ENCODE assay signal across 39 cellular contexts in the genomic region with DNA sequence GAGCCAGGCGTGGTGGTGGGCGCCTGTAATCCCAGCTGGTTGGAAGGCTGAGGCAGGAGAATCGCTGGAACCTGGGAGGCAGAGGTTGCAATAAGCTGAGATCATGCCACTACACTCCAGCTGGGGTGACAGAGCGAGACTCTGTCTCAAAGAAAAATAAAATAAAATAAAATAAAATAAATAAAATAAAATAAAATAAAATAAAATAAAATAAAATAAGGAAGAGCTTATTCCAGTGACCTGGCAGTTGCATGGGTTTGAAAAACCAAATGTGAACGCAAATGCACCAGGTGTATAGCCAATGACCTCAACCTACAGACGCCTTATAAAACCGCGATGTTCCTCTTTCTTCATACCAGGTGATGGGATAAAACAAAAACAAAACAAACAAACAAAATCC.
"Had no signal": no experiment of that assay in that cellular context is flagged by ENCODE, and none has a peak within 500 bp of the region (broad histone marks: within the 10 kb centered on the region; RNA-seq: fewer than 3 reads in every experiment).

No MANE protein-coding gene starts in this region.

- H3K4me3 Mint-ChIP-seq: activated naive CD4-positive, alpha-beta T cell treated with anti-CD3 and anti-CD28 coated beads, Interleukin-2, amount 10 ng/mL, durations not matched to agents 7 days and 5 days; activated naive CD4-positive, alpha-beta T cell treated with anti-CD3 and anti-CD28 coated beads, Interleukin-2, amount 50 U/mL, for 24 hours; activated naive CD8-positive, alpha-beta T cell; activated naive CD8-positive, alpha-beta T cell treated with anti-CD3 and anti-CD28 coated beads for 36 hours; activated naive CD8-positive, alpha-beta T cell treated with anti-CD3 and anti-CD28 coated beads, Interleukin-2, amount 10 ng/mL, durations not matched to agents 7 days and 5 days; activated naive CD8-positive, alpha-beta T cell treated with anti-CD3 and anti-CD28 coated beads, Interleukin-2, amount 50 U/mL, for 24 hours; activated T-cell treated with anti-CD3 and anti-CD28 coated beads, Interleukin-2, amount 50 U/mL, for 24 hours; activated T-cell treated with anti-CD3 and anti-CD28 coated beads, Interleukin-2, amount 50 U/mL, for 4 hours; activated T-cell treated with anti-CD3 and anti-CD28 coated beads, Interleukin-2, amount 50 U/mL, for 72 hours; activated T-helper 1 cell treated with anti-CD3 and anti-CD28 coated beads, Interleukin-12 subunit alpha, Interleukin-12 subunit beta, Interleukin-2, Interleukin-4 antibody, amounts not matched to agents 30 ng/mL and 10 ng/mL and 1 ng/mL, durations not matched to agents 14 hours and 24 hours and 36 hours; activated T-helper 17 cell treated with anti-CD3 and anti-CD28 coated beads, Interleukin-2, amount 50 U/mL, for 72 hours; brain; central memory CD8-positive, alpha-beta T cell had no signal

- H3K27me3 ChIP-seq: adrenal gland, ascending aorta, body of pancreas, brain microvascular endothelial cell, cardiac muscle cell had no signal

- H3K27me3 Mint-ChIP-seq: activated naive CD4-positive, alpha-beta T cell treated with anti-CD3 and anti-CD28 coated beads, Interleukin-2, amount 10 ng/mL, durations not matched to agents 7 days and 5 days; activated naive CD8-positive, alpha-beta T cell; activated naive CD8-positive, alpha-beta T cell treated with anti-CD3 and anti-CD28 coated beads for 36 hours; activated naive CD8-positive, alpha-beta T cell treated with anti-CD3 and anti-CD28 coated beads, Interleukin-2, amount 10 ng/mL, durations not matched to agents 7 days and 5 days; activated naive CD8-positive, alpha-beta T cell treated with anti-CD3 and anti-CD28 coated beads, Interleukin-2, amount 50 U/mL, for 24 hours; activated T-cell treated with anti-CD3 and anti-CD28 coated beads, Interleukin-2, amount 50 U/mL, for 24 hours; activated T-helper 17 cell treated with anti-CD3 and anti-CD28 coated beads, Interleukin-2, amount 50 U/mL, for 72 hours; central memory CD8-positive, alpha-beta T cell had no signal

- H3K4me3 ChIP-seq: adrenal gland, ascending aorta, body of pancreas, cardiac muscle cell had no signal

- FAIRE-seq: astrocyte, bronchial epithelial cell had no signal

- H3K36me3 ChIP-seq: adrenal gland, ascending aorta, brain microvascular endothelial cell, cardiac muscle cell had no signal

- H3K27ac Mint-ChIP-seq: activated naive CD4-positive, alpha-beta T cell treated with anti-CD3 and anti-CD28 coated beads, Interleukin-2, amount 10 ng/mL, durations not matched to agents 7 days and 5 days; activated naive CD4-positive, alpha-beta T cell treated with anti-CD3 and anti-CD28 coated beads, Interleukin-2, amount 50 U/mL, for 24 hours; activated naive CD4-positive, alpha-beta T cell treated with anti-CD3 and anti-CD28 coated beads, Interleukin-2, amount 50 U/mL, for 72 hours; activated naive CD8-positive, alpha-beta T cell; activated naive CD8-positive, alpha-beta T cell treated with anti-CD3 and anti-CD28 coated beads for 36 hours; activated naive CD8-positive, alpha-beta T cell treated with anti-CD3 and anti-CD28 coated beads, Interleukin-2, amount 10 ng/mL, durations not matched to agents 7 days and 5 days; activated naive CD8-positive, alpha-beta T cell treated with anti-CD3 and anti-CD28 coated beads, Interleukin-2, amount 50 U/mL, for 24 hours; activated T-cell treated with anti-CD3 and anti-CD28 coated beads, Interleukin-2, amount 50 U/mL, for 24 hours; activated T-cell treated with anti-CD3 and anti-CD28 coated beads, Interleukin-2, amount 50 U/mL, for 72 hours; activated T-helper 1 cell treated with anti-CD3 and anti-CD28 coated beads, Interleukin-12 subunit alpha, Interleukin-12 subunit beta, Interleukin-2, Interleukin-4 antibody, amounts not matched to agents 30 ng/mL and 10 ng/mL and 1 ng/mL, durations not matched to agents 14 hours and 24 hours and 36 hours; activated T-helper 17 cell treated with anti-CD3 and anti-CD28 coated beads, Interleukin-2, amount 50 U/mL, for 72 hours; activated T-helper 2 cell treated with anti-CD3 and anti-CD28 coated beads, Interferon-gamma antibody, Interleukin-2, Interleukin-4, amounts not matched to agents 10 μg/mL and 5 μg/mL and 100 μg/mL, durations not matched to agents 14 hours and 24 hours and 36 hours; brain had no signal

- H3K27ac ChIP-seq: adrenal gland, ascending aorta, body of pancreas, brain microvascular endothelial cell, cardiac muscle cell had no signal

- H3K9me3 ChIP-seq: adrenal gland, ascending aorta, body of pancreas had no signal

- H3K4me1 ChIP-seq: adrenal gland, ascending aorta, body of pancreas had no signal

- ATAC-seq: activated naive CD4-positive, alpha-beta T cell treated with anti-CD3 and anti-CD28 coated beads, Interleukin-2, amount 50 U/mL, for 72 hours; activated naive CD8-positive, alpha-beta T cell treated with anti-CD3 and anti-CD28 coated beads, Interleukin-2, amount 50 U/mL, for 24 hours; activated T-cell treated with anti-CD3 and anti-CD28 coated beads, Interleukin-2, amount 50 U/mL, for 4 hours; activated T-cell treated with anti-CD3 and anti-CD28 coated beads, Interleukin-2, amount 50 U/mL, for 72 hours; activated T-helper 17 cell treated with anti-CD3 and anti-CD28 coated beads, Interleukin-2, amount 50 U/mL, for 72 hours; body of pancreas had no signal

- H3K36me3 Mint-ChIP-seq: activated naive CD4-positive, alpha-beta T cell treated with anti-CD3 and anti-CD28 coated beads, Interleukin-2, amount 10 ng/mL, durations not matched to agents 7 days and 5 days; activated naive CD4-positive, alpha-beta T cell treated with anti-CD3 and anti-CD28 coated beads, Interleukin-2, amount 50 U/mL, for 24 hours; activated naive CD8-positive, alpha-beta T cell; activated naive CD8-positive, alpha-beta T cell treated with anti-CD3 and anti-CD28 coated beads for 36 hours; activated naive CD8-positive, alpha-beta T cell treated with anti-CD3 and anti-CD28 coated beads, Interleukin-2, amount 10 ng/mL, durations not matched to agents 7 days and 5 days; brain had no signal

- H3K9me3 Mint-ChIP-seq: activated naive CD4-positive, alpha-beta T cell treated with anti-CD3 and anti-CD28 coated beads, Interleukin-2, amount 50 U/mL, for 24 hours; activated naive CD8-positive, alpha-beta T cell treated with anti-CD3 and anti-CD28 coated beads for 36 hours; activated T-helper 17 cell treated with anti-CD3 and anti-CD28 coated beads, Interleukin-2, amount 50 U/mL, for 72 hours; central memory CD8-positive, alpha-beta T cell had no signal

- DNase-seq: activated effector memory CD4-positive, alpha-beta T cell treated with anti-CD3 and anti-CD28 coated beads, Interleukin-2, amount 50 U/mL, for 16 hours; activated effector memory CD4-positive, alpha-beta T cell treated with Interleukin-2 at 50 U/mL for 16 hours; activated gamma-delta T cell; activated gamma-delta T cell treated with Interleukin-2 at 50 U/mL for 16 hours; activated naive CD4-positive, alpha-beta T cell; activated naive CD4-positive, alpha-beta T cell treated with anti-CD3 and anti-CD28 coated beads, Interleukin-2, amount 10 ng/mL, durations not matched to agents 7 days and 5 days; activated naive CD4-positive, alpha-beta T cell treated with anti-CD3 and anti-CD28 coated beads, Interleukin-2, amount 50 U/mL, for 16 hours; activated naive CD4-positive, alpha-beta T cell treated with Interleukin-2 at 50 U/mL for 16 hours; activated naive CD8-positive, alpha-beta T cell treated with anti-CD3 and anti-CD28 coated beads for 36 hours; activated naive CD8-positive, alpha-beta T cell treated with anti-CD3 and anti-CD28 coated beads, Interleukin-2, amount 10 ng/mL, durations not matched to agents 7 days and 5 days; activated naive CD8-positive, alpha-beta T cell treated with anti-CD3 and anti-CD28 coated beads, Interleukin-2, amount 50 U/mL, for 24 hours; activated T-cell treated with anti-CD3 and anti-CD28 coated beads for 4 hours; activated T-cell treated with anti-CD3 and anti-CD28 coated beads, Interleukin-2, amount 50 U/mL, for 1 hour; activated T-cell treated with anti-CD3 and anti-CD28 coated beads, Interleukin-2, amount 50 U/mL, for 24 hours; activated T-cell treated with anti-CD3 and anti-CD28 coated beads, Interleukin-2, amount 50 U/mL, for 4 hours; activated T-cell treated with anti-CD3 and anti-CD28 coated beads, Interleukin-2, amount 50 U/mL, for 48 hours; activated T-cell treated with anti-CD3 and anti-CD28 coated beads, Interleukin-2, amount 50 U/mL, for 72 hours; adrenal gland; amniotic stem cell; amygdala; anterior cingulate cortex; aorta; body of pancreas; brain microvascular endothelial cell; caudate nucleus; central memory CD4-positive, alpha-beta T cell; cerebellar nuclear complex had no signal

- H3K4me1 Mint-ChIP-seq: activated naive CD4-positive, alpha-beta T cell treated with anti-CD3 and anti-CD28 coated beads, Interleukin-2, amount 10 ng/mL, durations not matched to agents 7 days and 5 days; activated naive CD4-positive, alpha-beta T cell treated with anti-CD3 and anti-CD28 coated beads, Interleukin-2, amount 50 U/mL, for 24 hours; activated naive CD8-positive, alpha-beta T cell treated with anti-CD3 and anti-CD28 coated beads for 36 hours; activated naive CD8-positive, alpha-beta T cell treated with anti-CD3 and anti-CD28 coated beads, Interleukin-2, amount 10 ng/mL, durations not matched to agents 7 days and 5 days; activated naive CD8-positive, alpha-beta T cell treated with anti-CD3 and anti-CD28 coated beads, Interleukin-2, amount 50 U/mL, for 24 hours; activated T-helper 17 cell treated with anti-CD3 and anti-CD28 coated beads, Interleukin-2, amount 50 U/mL, for 72 hours; central memory CD8-positive, alpha-beta T cell had no signal
